1 cellular context compared by ENCODE assay signal in genomic region chr4:162972661-162973202, GRCh38.
TF ChIP-seq lines count a peak whose summit lies in the region.

No MANE protein-coding gene starts in this region.

TF ChIP-seq in WTC11, 78 proteins besides CTCF, POLR2A, EP300 and RAD21 (continued from another document):
- no peak for TF ChIP-seq FOXJ3 (CRISPR knock-in tag; IDR thresholded peaks at IDR 0.05; ENCODE audit: borderline replicate concordance)
- TF ChIP-seq, protein P1, sequence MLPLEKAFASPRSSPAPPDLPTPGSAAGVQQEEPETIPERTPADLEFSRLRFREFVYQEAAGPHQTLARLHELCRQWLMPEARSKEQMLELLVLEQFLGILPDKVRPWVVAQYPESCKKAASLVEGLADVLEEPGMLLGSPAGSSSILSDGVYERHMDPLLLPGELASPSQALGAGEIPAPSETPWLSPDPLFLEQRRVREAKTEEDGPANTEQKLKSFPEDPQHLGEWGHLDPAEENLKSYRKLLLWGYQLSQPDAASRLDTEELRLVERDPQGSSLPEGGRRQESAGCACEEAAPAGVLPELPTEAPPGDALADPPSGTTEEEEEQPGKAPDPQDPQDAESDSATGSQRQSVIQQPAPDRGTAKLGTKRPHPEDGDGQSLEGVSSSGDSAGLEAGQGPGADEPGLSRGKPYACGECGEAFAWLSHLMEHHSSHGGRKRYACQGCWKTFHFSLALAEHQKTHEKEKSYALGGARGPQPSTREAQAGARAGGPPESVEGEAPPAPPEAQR (CRISPR knock-in tag; IDR thresholded peaks at IDR 0.05) = no peak
- no peak for TF ChIP-seq ETV6 (CRISPR knock-in tag; IDR thresholded peaks at IDR 0.05)
- TF ChIP-seq ZNF532 (CRISPR knock-in tag; IDR thresholded peaks at IDR 0.05; ENCODE audit: borderline replicate concordance) = no peak
